ENCODE assay signal across 17 cellular contexts in the genomic region with DNA sequence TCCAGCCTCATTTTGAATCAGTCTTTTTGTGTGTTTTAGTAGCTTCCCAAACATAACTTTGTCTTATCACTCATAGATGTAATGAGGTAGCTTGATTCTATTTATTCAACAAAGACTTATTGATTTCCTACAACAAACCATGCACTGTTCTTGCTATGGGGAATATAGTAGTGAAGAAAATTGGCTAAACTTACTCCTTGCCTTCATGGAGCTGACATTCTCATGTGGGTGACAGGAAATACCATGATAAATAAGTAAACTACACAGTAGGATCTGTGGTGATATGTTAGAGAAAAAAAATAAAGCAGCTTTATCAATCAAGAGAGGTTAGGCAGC.
A peak's percentile ranks its signal among the peaks of the same experiment; 100 is the strongest.
DNase-seq lines count a peak whose midpoint lies in the region; ATAC-seq, FAIRE-seq and TF ChIP-seq lines count a peak whose summit lies in the region.
"Had no signal": no experiment of that assay in that cellular context is flagged by ENCODE, and none has a peak within 500 bp of the region (broad histone marks: within the 10 kb centered on the region; RNA-seq: fewer than 3 reads in every experiment).

No MANE protein-coding gene starts in this region.

- no peak overlapping the region for H3K23ac ChIP-seq in IMR-90 (ENCODE audit: low read depth, low read length)

- peak overlapping the region; percentile 72; the same call in 1 of the 2 replicates for H2AK5ac ChIP-seq in IMR-90 (ENCODE audit: low read depth, low read length)

- ATAC-seq in HepG2 (no peak; the same call in 2 of the 3 replicates), right lobe of liver (no peak), IMR-90 (ENCODE audit: low read depth) (no peak), GM19023 (IDR thresholded peaks at IDR 0.05; ENCODE audit: unreplicated experiment) (no peak)

- H3K56ac ChIP-seq in IMR-90 (ENCODE audit: extremely low read depth, insufficient read depth, low read length) = no peak overlapping the region

- BruUV-seq in HepG2 (replicated peaks; lab: Mats Ljungman, UMichigan) = no TSS peak
- no TSS peak for BruUV-seq in IMR-90 (replicated peaks; lab: Mats Ljungman, UMichigan)

- H3K36me3 Mint-ChIP-seq in type B pancreatic cell = peaks cover 8% of the 10 kb centered on the region
- H3K36me3 Mint-ChIP-seq: stimulated activated naive B cell treated with anti-CD40 and anti-IgM and Interleukin-4, amounts not matched to agents 10 μg/mL and 1 μg/mL and 100 μg/mL, for 72 hours had no signal

- H3K36me3 ChIP-seq in HepG2 (replicated peaks in 1 of 2; ENCODE audit: control insufficient read depth in 1 of 2, insufficient read depth in 2 of 2, low read length in 2 of 2) (no peaks in the 10 kb centered on the region), right lobe of liver (no peaks in the 10 kb centered on the region), IMR-90 (ENCODE audit: control insufficient read depth, insufficient read depth, low read length) (no peaks in the 10 kb centered on the region)
- H3K36me3 ChIP-seq: BLaER1, transverse colon had no signal

- H4K91ac ChIP-seq in IMR-90 (ENCODE audit: insufficient read depth, low read depth, low read length) = peak overlapping the region; percentile 45; the same call in 1 of the 2 replicates

- H4K20me1 ChIP-seq in HepG2 (ENCODE audit: insufficient read depth, low read length) (no peaks in the 10 kb centered on the region), IMR-90 (ENCODE audit: insufficient read depth, low read length) (no peaks in the 10 kb centered on the region)
- H4K20me1 ChIP-seq: BLaER1 had no signal

- H3K4me3 Mint-ChIP-seq in type B pancreatic cell = no peak overlapping the region
- H3K4me3 Mint-ChIP-seq: stimulated activated naive B cell treated with anti-CD40 and anti-IgM and Interleukin-4, amounts not matched to agents 10 μg/mL and 1 μg/mL and 100 μg/mL, for 72 hours had no signal

- peaks cover 23% of the 10 kb centered on the region for H3K4me1 Mint-ChIP-seq in type B pancreatic cell (ENCODE audit: unreplicated experiment)
- H3K4me1 Mint-ChIP-seq: stimulated activated naive B cell treated with anti-CD40 and anti-IgM and Interleukin-4, amounts not matched to agents 10 μg/mL and 1 μg/mL and 100 μg/mL, for 72 hours had no signal

- peak overlapping the region; percentile 47; the same call in 1 of the 2 replicates for H4K5ac ChIP-seq in IMR-90 (ENCODE audit: low read depth, low read length)

- H3K4me2 ChIP-seq in HepG2 (ENCODE audit: low read depth, low read length) (no peak overlapping the region), IMR-90 (ENCODE audit: low read depth, low read length) (peak overlapping the region; percentile 32; the same call in 1 of the 2 replicates)
- H3K4me2 ChIP-seq: BLaER1 had no signal

- intact Hi-C loops in HepG2 (cut with micrococcal nuclease; ENCODE audit: unreplicated experiment) = no loop called here
- intact Hi-C loops in right lobe of liver (cut with DNase I) = no loop called here
- intact Hi-C loops in IMR-90 (cut with micrococcal nuclease) = loop anchor here (2.0 to 10.0 kb wide), 3 partner anchors 143 to 169 kb away; no protein-coding TSS in a partner anchor

- TF ChIP-seq POLR2A in HepG2 (IDR thresholded peaks at IDR 0.05; ENCODE audit: insufficient read depth in 1 of 2, low read depth in 2 of 2, low read length in 2 of 2) = no peak
- no peak for TF ChIP-seq POLR2A in right lobe of liver (IDR thresholded peaks at IDR 0.05)
- no peak for TF ChIP-seq POLR2A in IMR-90 (IDR thresholded peaks at IDR 0.05; ENCODE audit: low read depth, low read length)

- H2BK15ac ChIP-seq in IMR-90 (ENCODE audit: low read depth, low read length) = peak overlapping the region; percentile 31; the same call in 2 of the 3 replicates

- DNase-seq in HepG2 (ENCODE audit: low spot score) (no peak), right lobe of liver (no peak), IMR-90 (no peak), epithelial cell of prostate (ENCODE audit: low read depth, low spot score) (no peak), type B pancreatic cell (ENCODE audit: extremely low spot score, unreplicated experiment) (no peak), NCI-H524 treated with DMSO at 0.1 percent for 48 hours (lab: John Stamatoyannopoulos, UW) (no peak), RWPE1 (ENCODE audit: low spot score) (no peak)
- DNase-seq: activated CD4-positive, alpha-beta T cell treated with anti-CD3 and anti-CD28 coated beads, Interleukin-2, amount 50 U/mL, for 4 hours; aorta; NCI-H1417 treated with DMSO at 0.1 percent for 48 hours; NCI-H2171 treated with DMSO at 0.1 percent for 48 hours; retina; stimulated activated naive B cell treated with anti-CD40 and anti-IgM and Interleukin-4, amounts not matched to agents 10 μg/mL and 1 μg/mL and 100 μg/mL, for 72 hours; transverse colon had no signal

- no peaks in the 10 kb centered on the region for H3K27me3 ChIP-seq in HepG2 (ENCODE audit: control insufficient read depth in 1 of 2, insufficient read depth in 2 of 2, low read length in 2 of 2)
- H3K27me3 ChIP-seq in right lobe of liver = no peaks in the 10 kb centered on the region
- no peaks in the 10 kb centered on the region for H3K27me3 ChIP-seq in IMR-90 (ENCODE audit: control insufficient read depth, insufficient read depth, low read length)
- H3K27me3 ChIP-seq: BLaER1, transverse colon had no signal

- H3K4me1 ChIP-seq in HepG2 (ENCODE audit: insufficient read depth, low read length) (peaks cover 22% of the 10 kb centered on the region), right lobe of liver (no peaks in the 10 kb centered on the region), IMR-90 (ENCODE audit: control insufficient read depth, insufficient read depth, low read length) (peaks cover 7% of the 10 kb centered on the region)
- H3K4me1 ChIP-seq: BLaER1, transverse colon had no signal

- in situ Hi-C loops in HepG2 (cut with HindIII; ENCODE audit: extremely low pct_ligation_motif_present, low pct_unique_long_range_greater_than_20kb) (no loop called here), IMR-90 (cut with MboI; ENCODE audit: low sequenced_read_pairs) (no loop called here)

- dilution Hi-C loops in IMR-90 (cut with HindIII; ENCODE audit: low sequenced_read_pairs, unreplicated experiment) = no loop called here

- H2BK120ac ChIP-seq in IMR-90 (ENCODE audit: low read depth, low read length) = peak overlapping the region; percentile 44; the same call in 1 of the 2 replicates

- H3K9me3 ChIP-seq in HepG2 (ENCODE audit: low read length) (no peaks in the 10 kb centered on the region), right lobe of liver (no peaks in the 10 kb centered on the region), IMR-90 (ENCODE audit: control insufficient read depth, insufficient read depth, low read length) (no peaks in the 10 kb centered on the region; the same call in 1 of the 2 replicates)
- H3K9me3 ChIP-seq: BLaER1, transverse colon had no signal

- H2AFZ ChIP-seq in HepG2 (ENCODE audit: low read length) (no peak overlapping the region), IMR-90 (replicated peaks; ENCODE audit: low read length, poor library complexity) (no peak overlapping the region)

- H3K79me2 ChIP-seq in HepG2 (ENCODE audit: insufficient read depth, low read length) = no peaks in the 10 kb centered on the region

- POLR2A ChIA-PET in HepG2 (lab: Yijun Ruan, JAX) = no interaction called here
- POLR2A ChIA-PET in IMR-90 (lab: Charles Lee; ENCODE audit: unreplicated experiment) = no interaction called here
- POLR2A ChIA-PET in RWPE1 (lab: Yijun Ruan, JAX; ENCODE audit: low non-redundant PET) = no interaction called here

- H3K27ac ChIP-seq in HepG2 (ENCODE audit: extremely low read length, insufficient read depth, low read length) (no peak overlapping the region), right lobe of liver (no peak overlapping the region), IMR-90 (ENCODE audit: insufficient read depth, low read length) (peak overlapping the region; percentile 42; the same call in 1 of the 2 replicates), epithelial cell of prostate (peak overlapping the region; percentile 88), RWPE1 (no peak overlapping the region)
- H3K27ac ChIP-seq: BLaER1, transverse colon had no signal

- H3K9me3 Mint-ChIP-seq in type B pancreatic cell = peaks cover 5% of the 10 kb centered on the region

- H2BK20ac ChIP-seq in IMR-90 (ENCODE audit: low read depth, low read length) = peak overlapping the region; percentile 77; the same call in 1 of the 2 replicates

- TF ChIP-seq RAD21 in HepG2 (CRISPR knock-in tag; IDR thresholded peaks at IDR 0.05) (no peak), IMR-90 (IDR thresholded peaks at IDR 0.05; ENCODE audit: low read length) (no peak)

- H3K27me3 Mint-ChIP-seq in type B pancreatic cell = peaks cover 15% of the 10 kb centered on the region

- no peak overlapping the region for H3K4me3 ChIP-seq in HepG2 (replicated peaks in 1 of 3; ENCODE audit: insufficient read depth in 1 of 3, low read depth in 2 of 3, low read length in 3 of 3)
- no peak overlapping the region for H3K4me3 ChIP-seq in right lobe of liver
- H3K4me3 ChIP-seq in IMR-90 (ENCODE audit: insufficient read depth, low read depth, low read length) = no peak overlapping the region
- H3K4me3 ChIP-seq: BLaER1, transverse colon had no signal

- H3K9me1 ChIP-seq in IMR-90 (ENCODE audit: insufficient read depth, low read length) = 0 out of 2 replicates have a peak, but pooled peaks cover 3% of the 10 kb centered on the region

- H2AK9ac ChIP-seq in IMR-90 (replicated peaks; ENCODE audit: low read depth, low read length, poor library complexity) = no peak overlapping the region

- no peak for FAIRE-seq in HepG2 (lab: Jason Lieb, UNC)
- FAIRE-seq: G401.6 had no signal

- TF ChIP-seq CTCF in HepG2 (CRISPR knock-in tag; IDR thresholded peaks at IDR 0.05) (no peak), right lobe of liver (IDR thresholded peaks at IDR 0.05) (no peak), IMR-90 (conservative IDR thresholded peaks at IDR 0.05; ENCODE audit: low read depth, low read length) (no peak), type B pancreatic cell (conservative IDR thresholded peaks at IDR 0.05) (no peak), RWPE1 (conservative IDR thresholded peaks at IDR 0.05; ENCODE audit: low read depth) (no peak)

- TF ChIP-seq EP300 in HepG2 (IDR thresholded peaks at IDR 0.05; ENCODE audit: low read depth in 2 of 2, low read length in 2 of 2) = no peak
- no peak for TF ChIP-seq EP300 in HepG2 (CRISPR knock-in tag; IDR thresholded peaks at IDR 0.05; ENCODE audit: borderline replicate concordance)

- 0 out of 4 replicates have a peak overlapping the region, but pooled peaks of 1 of the 2 experiments have one; percentile 5 for H4K8ac ChIP-seq in IMR-90 (ENCODE audit: low read depth in 2 of 2, low read length in 2 of 2)

- no peaks in the 10 kb centered on the region for H3K79me1 ChIP-seq in IMR-90 (ENCODE audit: low read depth in 1 of 2, low read length in 2 of 2)

- H3K27ac Mint-ChIP-seq in type B pancreatic cell = peak overlapping the region; percentile 93
- H3K27ac Mint-ChIP-seq: stimulated activated naive B cell treated with anti-CD40 and anti-IgM and Interleukin-4, amounts not matched to agents 10 μg/mL and 1 μg/mL and 100 μg/mL, for 72 hours had no signal

- H3K9ac ChIP-seq in HepG2 (ENCODE audit: insufficient read depth, low read depth, low read length) (no peak overlapping the region), IMR-90 (ENCODE audit: low read depth, low read length) (no peak overlapping the region)
- H3K9ac ChIP-seq: BLaER1 had no signal

- H3K14ac ChIP-seq in IMR-90 (replicated peaks; ENCODE audit: low read depth, low read length) = no peak overlapping the region; the same call in 1 of the 2 replicates

- peak overlapping the region; percentile 77 for H2BK5ac ChIP-seq in IMR-90 (ENCODE audit: low read depth, low read length, poor library complexity, severe bottlenecking)

- CTCF ChIA-PET in HepG2 (lab: Yijun Ruan, JAX; ENCODE audit: low intra/inter-chr PET ratio, low total read pairs) = no interaction called here
- CTCF ChIA-PET in IMR-90 (lab: Yijun Ruan, JAX) = interaction anchor here (0.6 kb wide), 1 partner anchor 9 kb away, joined by 3 read pairs; no protein-coding TSS in a partner anchor
- CTCF ChIA-PET in RWPE1 (lab: Yijun Ruan, JAX) = interaction anchor here (0.6 to 0.9 kb wide), 2 partner anchors 62 to 222 kb away, joined by 3 to 4 read pairs; no protein-coding TSS in a partner anchor

- peak overlapping the region; percentile 89 for H3K18ac ChIP-seq in IMR-90 (ENCODE audit: low read depth, low read length)

- 0 out of 2 replicates have a peak overlapping the region, but pooled peaks have one; percentile 67 for H3K4ac ChIP-seq in IMR-90 (ENCODE audit: low read depth, low read length)

Comparison
In these comparisons a context has a peak if more than half of its experiments do, and no peak if none do; other contexts are left out.
1. H3K27ac ChIP-seq: peak in IMR-90 (single experiment) and epithelial cell of prostate (single experiment); none in HepG2 (single experiment), right lobe of liver (0 of 3) and RWPE1 (single experiment).